1 cellular context compared by ENCODE assay signal in the genomic region with DNA sequence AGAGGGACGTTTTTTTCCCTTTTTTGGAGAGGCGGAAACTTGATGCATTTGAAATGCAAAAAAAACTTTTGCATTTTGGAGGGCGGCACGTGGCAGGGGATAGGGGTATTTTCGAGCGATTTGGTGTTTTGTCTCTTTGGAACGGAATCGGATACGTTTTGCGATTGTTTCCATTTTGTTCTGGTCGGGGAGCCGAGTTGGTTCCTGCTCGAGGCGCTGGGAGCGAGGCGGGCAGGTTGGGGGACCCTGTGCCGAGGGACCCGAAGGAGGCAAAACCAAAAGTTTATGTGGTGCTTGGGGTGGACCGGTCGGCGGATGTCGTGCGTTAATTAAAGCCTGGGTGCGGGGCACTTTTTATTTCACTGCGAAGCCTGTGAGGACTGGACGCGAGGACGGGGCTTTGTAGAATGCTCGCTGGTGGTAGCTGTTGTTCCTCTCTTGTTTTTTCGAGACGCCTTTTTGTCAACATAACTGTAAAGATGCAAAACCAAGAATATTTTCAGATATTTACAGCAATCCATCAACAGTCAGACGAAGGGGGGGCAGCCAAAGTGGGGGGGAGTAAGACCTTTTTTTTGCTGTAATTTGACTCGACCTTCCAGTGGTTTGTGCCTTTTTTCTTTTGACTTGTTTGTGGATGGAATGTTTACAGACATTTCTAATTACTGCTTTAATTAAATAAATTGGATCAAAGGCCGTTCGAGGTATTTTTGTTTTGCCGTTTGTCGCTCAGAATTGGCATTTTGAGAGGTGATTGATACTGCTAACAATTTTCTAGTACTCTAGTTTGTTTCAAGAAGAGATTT.
A peak's percentile ranks its signal among the peaks of the same experiment; 100 is the strongest.
TF ChIP-seq lines count a peak whose summit lies in the region.

No MANE protein-coding gene starts in this region.

TF ChIP-seq in HEK293, 187 proteins besides CTCF, POLR2A, EP300 and RAD21 (continued from another document and continues in another):
- TF ChIP-seq, protein P1, sequence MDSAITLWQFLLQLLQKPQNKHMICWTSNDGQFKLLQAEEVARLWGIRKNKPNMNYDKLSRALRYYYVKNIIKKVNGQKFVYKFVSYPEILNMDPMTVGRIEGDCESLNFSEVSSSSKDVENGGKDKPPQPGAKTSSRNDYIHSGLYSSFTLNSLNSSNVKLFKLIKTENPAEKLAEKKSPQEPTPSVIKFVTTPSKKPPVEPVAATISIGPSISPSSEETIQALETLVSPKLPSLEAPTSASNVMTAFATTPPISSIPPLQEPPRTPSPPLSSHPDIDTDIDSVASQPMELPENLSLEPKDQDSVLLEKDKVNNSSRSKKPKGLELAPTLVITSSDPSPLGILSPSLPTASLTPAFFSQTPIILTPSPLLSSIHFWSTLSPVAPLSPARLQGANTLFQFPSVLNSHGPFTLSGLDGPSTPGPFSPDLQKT (IDR thresholded peaks at IDR 0.05; ENCODE audit: borderline replicate concordance, low read depth, low read length) = no peak
- TF ChIP-seq ZNF37A (tag by site-specific recombination; IDR thresholded peaks at IDR 0.05) (no peak), ZBTB21 (tag by site-specific recombination; IDR thresholded peaks at IDR 0.05) (no peak), ZIC2 (tag by site-specific recombination; IDR thresholded peaks at IDR 0.05) (no peak), ZNF558 (tag by site-specific recombination; IDR thresholded peaks at IDR 0.05) (no peak; the same call in 1 of the 2 replicates), ZNF776 (tag by site-specific recombination; IDR thresholded peaks at IDR 0.05; ENCODE audit: borderline replicate concordance) (no peak), ZNF555 (tag by site-specific recombination; conservative IDR thresholded peaks at IDR 0.05) (no peak), YY1 (tag by site-specific recombination; IDR thresholded peaks at IDR 0.05) (0 out of 2 replicates have a peak, but pooled peaks have one; percentile 72), ZNF521 (tag by site-specific recombination; IDR thresholded peaks at IDR 0.05) (no peak), ZNF335 (tag by site-specific recombination; conservative IDR thresholded peaks at IDR 0.05) (peak; percentile 68; the same call in 1 of the 2 replicates), ZNF548 (tag by site-specific recombination; IDR thresholded peaks at IDR 0.05) (no peak), ZSCAN30 (tag by site-specific recombination; IDR thresholded peaks at IDR 0.05) (no peak), ZNF239 (tag by site-specific recombination; IDR thresholded peaks at IDR 0.05) (no peak), ZNF175 (tag by site-specific recombination; IDR thresholded peaks at IDR 0.05) (no peak), ZNF138 (tag by site-specific recombination; IDR thresholded peaks at IDR 0.05; ENCODE audit: borderline replicate concordance) (no peak), ZNF157 (tag by site-specific recombination; IDR thresholded peaks at IDR 0.05) (no peak), ZNF140 (tag by site-specific recombination; IDR thresholded peaks at IDR 0.05) (no peak), ZNF560 (tag by site-specific recombination; IDR thresholded peaks at IDR 0.05; ENCODE audit: borderline replicate concordance) (no peak), ZNF660 (tag by site-specific recombination; IDR thresholded peaks at IDR 0.05) (no peak; the same call in 1 of the 2 replicates), ZNF23 (tag by site-specific recombination; IDR thresholded peaks at IDR 0.05; ENCODE audit: borderline replicate concordance) (no peak), ZNF530 (tag by site-specific recombination; IDR thresholded peaks at IDR 0.05; ENCODE audit: low read depth) (no peak), ZNF16 (tag by site-specific recombination; IDR thresholded peaks at IDR 0.05; ENCODE audit: low read depth) (no peak), ZNF510 (tag by site-specific recombination; IDR thresholded peaks at IDR 0.05; ENCODE audit: insufficient replicate concordance) (no peak), ZNF426 (tag by site-specific recombination; IDR thresholded peaks at IDR 0.05) (no peak), ZBTB20 (tag by site-specific recombination; IDR thresholded peaks at IDR 0.05) (peak; percentile 11; the same call in 1 of the 2 replicates), ZNF777 (tag by site-specific recombination; IDR thresholded peaks at IDR 0.05; ENCODE audit: borderline replicate concordance) (no peak), ZNF596 (tag by site-specific recombination; IDR thresholded peaks at IDR 0.05) (no peak), ZNF623 (tag by site-specific recombination; IDR thresholded peaks at IDR 0.05) (no peak), ZNF19 (tag by site-specific recombination; IDR thresholded peaks at IDR 0.05; ENCODE audit: low read depth) (no peak), ZNF354C (tag by site-specific recombination; IDR thresholded peaks at IDR 0.05; ENCODE audit: borderline replicate concordance, low read depth) (no peak), ZNF223 (tag by site-specific recombination; IDR thresholded peaks at IDR 0.05) (no peak), ZNF350 (tag by site-specific recombination; IDR thresholded peaks at IDR 0.05) (no peak), GLIS2 (tag by site-specific recombination; IDR thresholded peaks at IDR 0.05) (peak; percentile 46), SCRT2 (tag by site-specific recombination; IDR thresholded peaks at IDR 0.05) (no peak), KLF16 (tag by site-specific recombination; IDR thresholded peaks at IDR 0.05) (no peak), ZSCAN23 (tag by site-specific recombination; IDR thresholded peaks at IDR 0.05) (no peak), ZNF514 (tag by site-specific recombination; IDR thresholded peaks at IDR 0.05) (no peak), ZNF76 (tag by site-specific recombination; IDR thresholded peaks at IDR 0.05; ENCODE audit: borderline replicate concordance, low read depth) (no peak), ZNF311 (tag by site-specific recombination; IDR thresholded peaks at IDR 0.05; ENCODE audit: borderline replicate concordance) (no peak), ZBTB48 (tag by site-specific recombination; IDR thresholded peaks at IDR 0.05) (peak; percentile 11; the same call in 1 of the 2 replicates), ZFP37 (tag by site-specific recombination; IDR thresholded peaks at IDR 0.05) (no peak)
- TF ChIP-seq, protein P2, sequence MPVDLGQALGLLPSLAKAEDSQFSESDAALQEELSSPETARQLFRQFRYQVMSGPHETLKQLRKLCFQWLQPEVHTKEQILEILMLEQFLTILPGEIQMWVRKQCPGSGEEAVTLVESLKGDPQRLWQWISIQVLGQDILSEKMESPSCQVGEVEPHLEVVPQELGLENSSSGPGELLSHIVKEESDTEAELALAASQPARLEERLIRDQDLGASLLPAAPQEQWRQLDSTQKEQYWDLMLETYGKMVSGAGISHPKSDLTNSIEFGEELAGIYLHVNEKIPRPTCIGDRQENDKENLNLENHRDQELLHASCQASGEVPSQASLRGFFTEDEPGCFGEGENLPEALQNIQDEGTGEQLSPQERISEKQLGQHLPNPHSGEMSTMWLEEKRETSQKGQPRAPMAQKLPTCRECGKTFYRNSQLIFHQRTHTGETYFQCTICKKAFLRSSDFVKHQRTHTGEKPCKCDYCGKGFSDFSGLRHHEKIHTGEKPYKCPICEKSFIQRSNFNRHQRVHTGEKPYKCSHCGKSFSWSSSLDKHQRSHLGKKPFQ (tag by site-specific recombination; IDR thresholded peaks at IDR 0.05) = no peak
- TF ChIP-seq, protein P3, sequence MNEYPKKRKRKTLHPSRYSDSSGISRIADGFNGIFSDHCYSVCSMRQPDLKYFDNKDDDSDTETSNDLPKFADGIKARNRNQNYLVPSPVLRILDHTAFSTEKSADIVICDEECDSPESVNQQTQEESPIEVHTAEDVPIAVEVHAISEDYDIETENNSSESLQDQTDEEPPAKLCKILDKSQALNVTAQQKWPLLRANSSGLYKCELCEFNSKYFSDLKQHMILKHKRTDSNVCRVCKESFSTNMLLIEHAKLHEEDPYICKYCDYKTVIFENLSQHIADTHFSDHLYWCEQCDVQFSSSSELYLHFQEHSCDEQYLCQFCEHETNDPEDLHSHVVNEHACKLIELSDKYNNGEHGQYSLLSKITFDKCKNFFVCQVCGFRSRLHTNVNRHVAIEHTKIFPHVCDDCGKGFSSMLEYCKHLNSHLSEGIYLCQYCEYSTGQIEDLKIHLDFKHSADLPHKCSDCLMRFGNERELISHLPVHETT (tag by site-specific recombination; IDR thresholded peaks at IDR 0.05) = 0 out of 2 replicates have a peak, but pooled peaks have one; percentile 13
- TF ChIP-seq, protein P4, sequence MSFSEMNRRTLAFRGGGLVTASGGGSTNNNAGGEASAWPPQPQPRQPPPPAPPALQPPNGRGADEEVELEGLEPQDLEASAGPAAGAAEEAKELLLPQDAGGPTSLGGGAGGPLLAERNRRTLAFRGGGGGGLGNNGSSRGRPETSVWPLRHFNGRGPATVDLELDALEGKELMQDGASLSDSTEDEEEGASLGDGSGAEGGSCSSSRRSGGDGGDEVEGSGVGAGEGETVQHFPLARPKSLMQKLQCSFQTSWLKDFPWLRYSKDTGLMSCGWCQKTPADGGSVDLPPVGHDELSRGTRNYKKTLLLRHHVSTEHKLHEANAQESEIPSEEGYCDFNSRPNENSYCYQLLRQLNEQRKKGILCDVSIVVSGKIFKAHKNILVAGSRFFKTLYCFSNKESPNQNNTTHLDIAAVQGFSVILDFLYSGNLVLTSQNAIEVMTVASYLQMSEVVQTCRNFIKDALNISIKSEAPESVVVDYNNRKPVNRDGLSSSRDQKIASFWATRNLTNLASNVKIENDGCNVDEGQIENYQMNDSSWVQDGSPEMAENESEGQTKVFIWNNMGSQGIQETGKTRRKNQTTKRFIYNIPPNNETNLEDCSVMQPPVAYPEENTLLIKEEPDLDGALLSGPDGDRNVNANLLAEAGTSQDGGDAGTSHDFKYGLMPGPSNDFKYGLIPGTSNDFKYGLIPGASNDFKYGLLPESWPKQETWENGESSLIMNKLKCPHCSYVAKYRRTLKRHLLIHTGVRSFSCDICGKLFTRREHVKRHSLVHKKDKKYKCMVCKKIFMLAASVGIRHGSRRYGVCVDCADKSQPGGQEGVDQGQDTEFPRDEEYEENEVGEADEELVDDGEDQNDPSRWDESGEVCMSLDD (tag by site-specific recombination; IDR thresholded peaks at IDR 0.05) = no peak; the same call in 1 of the 2 replicates
- TF ChIP-seq, protein P5, sequence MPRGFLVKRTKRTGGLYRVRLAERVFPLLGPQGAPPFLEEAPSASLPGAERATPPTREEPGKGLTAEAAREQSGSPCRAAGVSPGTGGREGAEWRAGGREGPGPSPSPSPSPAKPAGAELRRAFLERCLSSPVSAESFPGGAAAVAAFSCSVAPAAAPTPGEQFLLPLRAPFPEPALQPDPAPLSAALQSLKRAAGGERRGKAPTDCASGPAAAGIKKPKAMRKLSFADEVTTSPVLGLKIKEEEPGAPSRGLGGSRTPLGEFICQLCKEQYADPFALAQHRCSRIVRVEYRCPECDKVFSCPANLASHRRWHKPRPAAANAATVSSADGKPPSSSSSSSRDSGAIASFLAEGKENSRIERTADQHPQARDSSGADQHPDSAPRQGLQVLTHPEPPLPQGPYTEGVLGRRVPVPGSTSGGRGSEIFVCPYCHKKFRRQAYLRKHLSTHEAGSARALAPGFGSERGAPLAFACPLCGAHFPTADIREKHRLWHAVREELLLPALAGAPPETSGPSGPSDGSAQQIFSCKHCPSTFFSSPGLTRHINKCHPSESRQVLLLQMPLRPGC (tag by site-specific recombination; IDR thresholded peaks at IDR 0.05) = no peak
- TF ChIP-seq, protein P6, sequence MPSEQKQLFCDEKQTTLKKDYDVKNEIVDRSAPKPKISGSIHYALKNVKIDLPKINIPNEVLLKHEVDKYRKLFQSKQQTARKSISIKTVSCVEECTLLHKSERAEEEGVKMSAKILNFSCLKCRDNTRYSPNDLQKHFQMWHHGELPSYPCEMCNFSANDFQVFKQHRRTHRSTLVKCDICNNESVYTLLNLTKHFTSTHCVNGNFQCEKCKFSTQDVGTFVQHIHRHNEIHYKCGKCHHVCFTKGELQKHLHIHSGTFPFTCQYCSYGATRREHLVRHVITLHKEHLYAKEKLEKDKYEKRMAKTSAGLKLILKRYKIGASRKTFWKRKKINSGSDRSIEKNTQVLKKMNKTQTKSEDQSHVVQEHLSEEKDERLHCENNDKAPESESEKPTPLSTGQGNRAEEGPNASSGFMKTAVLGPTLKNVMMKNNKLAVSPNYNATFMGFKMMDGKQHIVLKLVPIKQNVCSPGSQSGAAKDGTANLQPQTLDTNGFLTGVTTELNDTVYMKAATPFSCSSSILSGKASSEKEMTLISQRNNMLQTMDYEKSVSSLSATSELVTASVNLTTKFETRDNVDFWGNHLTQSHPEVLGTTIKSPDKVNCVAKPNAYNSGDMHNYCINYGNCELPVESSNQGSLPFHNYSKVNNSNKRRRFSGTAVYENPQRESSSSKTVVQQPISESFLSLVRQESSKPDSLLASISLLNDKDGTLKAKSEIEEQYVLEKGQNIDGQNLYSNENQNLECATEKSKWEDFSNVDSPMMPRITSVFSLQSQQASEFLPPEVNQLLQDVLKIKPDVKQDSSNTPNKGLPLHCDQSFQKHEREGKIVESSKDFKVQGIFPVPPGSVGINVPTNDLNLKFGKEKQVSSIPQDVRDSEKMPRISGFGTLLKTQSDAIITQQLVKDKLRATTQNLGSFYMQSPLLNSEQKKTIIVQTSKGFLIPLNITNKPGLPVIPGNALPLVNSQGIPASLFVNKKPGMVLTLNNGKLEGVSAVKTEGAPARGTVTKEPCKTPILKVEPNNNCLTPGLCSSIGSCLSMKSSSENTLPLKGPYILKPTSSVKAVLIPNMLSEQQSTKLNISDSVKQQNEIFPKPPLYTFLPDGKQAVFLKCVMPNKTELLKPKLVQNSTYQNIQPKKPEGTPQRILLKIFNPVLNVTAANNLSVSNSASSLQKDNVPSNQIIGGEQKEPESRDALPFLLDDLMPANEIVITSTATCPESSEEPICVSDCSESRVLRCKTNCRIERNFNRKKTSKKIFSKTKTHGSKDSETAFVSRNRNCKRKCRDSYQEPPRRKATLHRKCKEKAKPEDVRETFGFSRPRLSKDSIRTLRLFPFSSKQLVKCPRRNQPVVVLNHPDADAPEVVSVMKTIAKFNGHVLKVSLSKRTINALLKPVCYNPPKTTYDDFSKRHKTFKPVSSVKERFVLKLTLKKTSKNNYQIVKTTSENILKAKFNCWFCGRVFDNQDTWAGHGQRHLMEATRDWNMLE (tag by site-specific recombination; conservative IDR thresholded peaks at IDR 0.05; ENCODE audit: low read depth) = no peak
- TF ChIP-seq, protein P7, sequence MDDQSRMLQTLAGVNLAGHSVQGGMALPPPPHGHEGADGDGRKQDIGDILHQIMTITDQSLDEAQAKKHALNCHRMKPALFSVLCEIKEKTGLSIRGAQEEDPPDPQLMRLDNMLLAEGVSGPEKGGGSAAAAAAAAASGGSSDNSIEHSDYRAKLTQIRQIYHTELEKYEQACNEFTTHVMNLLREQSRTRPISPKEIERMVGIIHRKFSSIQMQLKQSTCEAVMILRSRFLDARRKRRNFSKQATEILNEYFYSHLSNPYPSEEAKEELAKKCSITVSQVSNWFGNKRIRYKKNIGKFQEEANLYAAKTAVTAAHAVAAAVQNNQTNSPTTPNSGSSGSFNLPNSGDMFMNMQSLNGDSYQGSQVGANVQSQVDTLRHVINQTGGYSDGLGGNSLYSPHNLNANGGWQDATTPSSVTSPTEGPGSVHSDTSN (CRISPR knock-in tag; IDR thresholded peaks at IDR 0.05) = no peak
- TF ChIP-seq, protein P8, sequence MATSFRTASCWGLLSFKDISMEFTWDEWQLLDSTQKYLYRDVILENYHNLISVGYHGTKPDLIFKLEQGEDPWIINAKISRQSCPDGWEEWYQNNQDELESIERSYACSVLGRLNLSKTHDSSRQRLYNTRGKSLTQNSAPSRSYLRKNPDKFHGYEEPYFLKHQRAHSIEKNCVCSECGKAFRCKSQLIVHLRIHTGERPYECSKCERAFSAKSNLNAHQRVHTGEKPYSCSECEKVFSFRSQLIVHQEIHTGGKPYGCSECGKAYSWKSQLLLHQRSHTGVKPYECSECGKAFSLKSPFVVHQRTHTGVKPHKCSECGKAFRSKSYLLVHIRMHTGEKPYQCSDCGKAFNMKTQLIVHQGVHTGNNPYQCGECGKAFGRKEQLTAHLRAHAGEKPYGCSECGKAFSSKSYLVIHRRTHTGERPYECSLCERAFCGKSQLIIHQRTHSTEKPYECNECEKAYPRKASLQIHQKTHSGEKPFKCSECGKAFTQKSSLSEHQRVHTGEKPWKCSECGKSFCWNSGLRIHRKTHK (tag by site-specific recombination; IDR thresholded peaks at IDR 0.05) = no peak
